Comparison of ENCODE assay signal across 1 cellular context in the genomic region with DNA sequence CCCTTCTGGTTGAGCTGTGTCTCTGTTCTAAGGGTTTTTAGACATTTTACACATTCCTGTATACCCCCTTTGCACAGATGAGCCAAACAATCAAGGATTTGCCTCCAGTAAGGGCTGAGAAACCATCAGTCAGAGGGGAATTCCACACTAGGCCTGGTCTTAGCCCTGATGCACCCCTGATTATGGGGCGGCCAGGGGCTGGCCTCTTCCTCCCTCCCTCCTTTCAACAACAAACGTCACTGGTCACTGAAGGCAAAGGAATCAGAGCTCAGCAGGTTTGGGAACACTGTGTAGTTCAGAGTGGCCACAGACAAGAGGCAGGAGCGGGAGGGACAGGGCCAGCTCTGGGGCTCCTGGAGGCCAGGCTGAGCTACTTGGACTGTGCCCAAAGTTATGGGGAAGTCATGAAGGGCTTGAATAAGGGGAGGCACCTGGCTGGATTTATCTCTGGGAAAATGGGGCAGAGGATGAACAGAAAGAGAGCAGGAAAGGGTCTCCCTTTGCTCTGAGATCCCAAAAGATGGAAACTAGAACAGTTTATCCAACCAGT.
TF ChIP-seq lines count a peak whose summit lies in the region.

No MANE protein-coding gene starts in this region.

TF ChIP-seq in HepG2, 621 proteins besides CTCF, POLR2A, EP300 and RAD21 (continued from another document and continues in another):
- TF ChIP-seq, protein P1, sequence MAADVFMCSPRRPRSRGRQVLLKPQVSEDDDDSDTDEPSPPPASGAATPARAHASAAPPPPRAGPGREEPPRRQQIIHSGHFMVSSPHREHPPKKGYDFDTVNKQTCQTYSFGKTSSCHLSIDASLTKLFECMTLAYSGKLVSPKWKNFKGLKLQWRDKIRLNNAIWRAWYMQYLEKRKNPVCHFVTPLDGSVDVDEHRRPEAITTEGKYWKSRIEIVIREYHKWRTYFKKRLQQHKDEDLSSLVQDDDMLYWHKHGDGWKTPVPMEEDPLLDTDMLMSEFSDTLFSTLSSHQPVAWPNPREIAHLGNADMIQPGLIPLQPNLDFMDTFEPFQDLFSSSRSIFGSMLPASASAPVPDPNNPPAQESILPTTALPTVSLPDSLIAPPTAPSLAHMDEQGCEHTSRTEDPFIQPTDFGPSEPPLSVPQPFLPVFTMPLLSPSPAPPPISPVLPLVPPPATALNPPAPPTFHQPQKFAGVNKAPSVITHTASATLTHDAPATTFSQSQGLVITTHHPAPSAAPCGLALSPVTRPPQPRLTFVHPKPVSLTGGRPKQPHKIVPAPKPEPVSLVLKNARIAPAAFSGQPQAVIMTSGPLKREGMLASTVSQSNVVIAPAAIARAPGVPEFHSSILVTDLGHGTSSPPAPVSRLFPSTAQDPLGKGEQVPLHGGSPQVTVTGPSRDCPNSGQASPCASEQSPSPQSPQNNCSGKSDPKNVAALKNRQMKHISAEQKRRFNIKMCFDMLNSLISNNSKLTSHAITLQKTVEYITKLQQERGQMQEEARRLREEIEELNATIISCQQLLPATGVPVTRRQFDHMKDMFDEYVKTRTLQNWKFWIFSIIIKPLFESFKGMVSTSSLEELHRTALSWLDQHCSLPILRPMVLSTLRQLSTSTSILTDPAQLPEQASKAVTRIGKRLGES (CRISPR knock-in tag; IDR thresholded peaks at IDR 0.05; ENCODE audit: borderline replicate concordance), result no peak
- TF ChIP-seq, protein P2, sequence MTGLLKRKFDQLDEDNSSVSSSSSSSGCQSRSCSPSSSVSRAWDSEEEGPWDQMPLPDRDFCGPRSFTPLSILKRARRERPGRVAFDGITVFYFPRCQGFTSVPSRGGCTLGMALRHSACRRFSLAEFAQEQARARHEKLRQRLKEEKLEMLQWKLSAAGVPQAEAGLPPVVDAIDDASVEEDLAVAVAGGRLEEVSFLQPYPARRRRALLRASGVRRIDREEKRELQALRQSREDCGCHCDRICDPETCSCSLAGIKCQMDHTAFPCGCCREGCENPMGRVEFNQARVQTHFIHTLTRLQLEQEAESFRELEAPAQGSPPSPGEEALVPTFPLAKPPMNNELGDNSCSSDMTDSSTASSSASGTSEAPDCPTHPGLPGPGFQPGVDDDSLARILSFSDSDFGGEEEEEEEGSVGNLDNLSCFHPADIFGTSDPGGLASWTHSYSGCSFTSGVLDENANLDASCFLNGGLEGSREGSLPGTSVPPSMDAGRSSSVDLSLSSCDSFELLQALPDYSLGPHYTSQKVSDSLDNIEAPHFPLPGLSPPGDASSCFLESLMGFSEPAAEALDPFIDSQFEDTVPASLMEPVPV (CRISPR knock-in tag; IDR thresholded peaks at IDR 0.05), result 0 out of 2 replicates have a peak, but pooled peaks have one; percentile 11
- no peak for TF ChIP-seq CENPT (CRISPR knock-in tag; IDR thresholded peaks at IDR 0.05; ENCODE audit: low read depth)
- TF ChIP-seq, protein P3, sequence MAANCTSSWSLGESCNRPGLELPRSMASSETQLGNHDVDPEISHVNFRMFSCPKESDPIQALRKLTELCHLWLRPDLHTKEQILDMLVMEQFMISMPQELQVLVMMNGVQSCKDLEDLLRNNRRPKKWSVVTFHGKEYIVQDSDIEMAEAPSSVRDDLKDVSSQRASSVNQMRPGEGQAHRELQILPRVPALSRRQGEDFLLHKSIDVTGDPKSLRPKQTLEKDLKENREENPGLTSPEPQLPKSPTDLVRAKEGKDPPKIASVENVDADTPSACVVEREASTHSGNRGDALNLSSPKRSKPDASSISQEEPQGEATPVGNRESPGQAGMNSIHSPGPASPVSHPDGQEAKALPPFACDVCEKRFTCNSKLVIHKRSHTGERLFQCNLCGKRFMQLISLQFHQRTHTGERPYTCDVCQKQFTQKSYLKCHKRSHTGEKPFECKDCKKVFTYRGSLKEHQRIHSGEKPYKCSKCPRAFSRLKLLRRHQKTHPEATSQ (CRISPR knock-in tag; IDR thresholded peaks at IDR 0.05; ENCODE audit: borderline replicate concordance), result no peak
- TF ChIP-seq ZNF232 (CRISPR knock-in tag; IDR thresholded peaks at IDR 0.05; ENCODE audit: borderline replicate concordance), result no peak
- TF ChIP-seq NCOA1 (CRISPR knock-in tag; IDR thresholded peaks at IDR 0.05), result 0 out of 2 replicates have a peak, but pooled peaks have one; percentile 4
- TF ChIP-seq, protein P4, sequence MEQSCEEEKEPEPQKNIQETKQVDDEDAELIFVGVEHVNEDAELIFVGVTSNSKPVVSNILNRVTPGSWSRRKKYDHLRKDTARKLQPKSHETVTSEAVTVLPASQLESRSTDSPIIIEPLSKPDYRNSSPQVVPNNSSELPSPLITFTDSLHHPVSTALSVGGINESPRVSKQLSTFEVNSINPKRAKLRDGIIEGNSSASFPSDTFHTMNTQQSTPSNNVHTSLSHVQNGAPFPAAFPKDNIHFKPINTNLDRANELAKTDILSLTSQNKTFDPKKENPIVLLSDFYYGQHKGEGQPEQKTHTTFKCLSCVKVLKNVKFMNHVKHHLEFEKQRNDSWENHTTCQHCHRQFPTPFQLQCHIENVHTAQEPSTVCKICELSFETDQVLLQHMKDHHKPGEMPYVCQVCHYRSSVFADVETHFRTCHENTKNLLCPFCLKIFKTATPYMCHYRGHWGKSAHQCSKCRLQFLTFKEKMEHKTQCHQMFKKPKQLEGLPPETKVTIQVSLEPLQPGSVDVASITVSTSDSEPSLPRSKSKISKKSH (CRISPR knock-in tag; IDR thresholded peaks at IDR 0.05; ENCODE audit: borderline replicate concordance), result 0 out of 2 replicates have a peak, but pooled peaks have one; percentile 55
- peak; percentile 5; the same call in 1 of the 2 replicates for TF ChIP-seq HDAC2 (CRISPR knock-in tag; IDR thresholded peaks at IDR 0.05)
- 0 out of 2 replicates have a peak, but pooled peaks have one; percentile 48 for TF ChIP-seq ZNF891 (CRISPR knock-in tag; IDR thresholded peaks at IDR 0.05)
- TF ChIP-seq, protein P5, sequence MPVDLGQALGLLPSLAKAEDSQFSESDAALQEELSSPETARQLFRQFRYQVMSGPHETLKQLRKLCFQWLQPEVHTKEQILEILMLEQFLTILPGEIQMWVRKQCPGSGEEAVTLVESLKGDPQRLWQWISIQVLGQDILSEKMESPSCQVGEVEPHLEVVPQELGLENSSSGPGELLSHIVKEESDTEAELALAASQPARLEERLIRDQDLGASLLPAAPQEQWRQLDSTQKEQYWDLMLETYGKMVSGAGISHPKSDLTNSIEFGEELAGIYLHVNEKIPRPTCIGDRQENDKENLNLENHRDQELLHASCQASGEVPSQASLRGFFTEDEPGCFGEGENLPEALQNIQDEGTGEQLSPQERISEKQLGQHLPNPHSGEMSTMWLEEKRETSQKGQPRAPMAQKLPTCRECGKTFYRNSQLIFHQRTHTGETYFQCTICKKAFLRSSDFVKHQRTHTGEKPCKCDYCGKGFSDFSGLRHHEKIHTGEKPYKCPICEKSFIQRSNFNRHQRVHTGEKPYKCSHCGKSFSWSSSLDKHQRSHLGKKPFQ (CRISPR knock-in tag; IDR thresholded peaks at IDR 0.05; ENCODE audit: insufficient replicate concordance), result peak; percentile 41
- peak; percentile 24; the same call in 1 of the 2 replicates for TF ChIP-seq SIN3B (IDR thresholded peaks at IDR 0.05; ENCODE audit: low read length)
- TF ChIP-seq ZNF337 (CRISPR knock-in tag; IDR thresholded peaks at IDR 0.05; ENCODE audit: borderline replicate concordance, low read depth), result 0 out of 2 replicates have a peak, but pooled peaks have one; percentile 9
- TF ChIP-seq TBX2 (CRISPR knock-in tag; IDR thresholded peaks at IDR 0.05; ENCODE audit: borderline replicate concordance), result 0 out of 2 replicates have a peak, but pooled peaks have one; percentile 3
- TF ChIP-seq ZNF383 (CRISPR knock-in tag; IDR thresholded peaks at IDR 0.05; ENCODE audit: borderline replicate concordance), result 0 out of 2 replicates have a peak, but pooled peaks have one; percentile 34
- TF ChIP-seq, protein P6, sequence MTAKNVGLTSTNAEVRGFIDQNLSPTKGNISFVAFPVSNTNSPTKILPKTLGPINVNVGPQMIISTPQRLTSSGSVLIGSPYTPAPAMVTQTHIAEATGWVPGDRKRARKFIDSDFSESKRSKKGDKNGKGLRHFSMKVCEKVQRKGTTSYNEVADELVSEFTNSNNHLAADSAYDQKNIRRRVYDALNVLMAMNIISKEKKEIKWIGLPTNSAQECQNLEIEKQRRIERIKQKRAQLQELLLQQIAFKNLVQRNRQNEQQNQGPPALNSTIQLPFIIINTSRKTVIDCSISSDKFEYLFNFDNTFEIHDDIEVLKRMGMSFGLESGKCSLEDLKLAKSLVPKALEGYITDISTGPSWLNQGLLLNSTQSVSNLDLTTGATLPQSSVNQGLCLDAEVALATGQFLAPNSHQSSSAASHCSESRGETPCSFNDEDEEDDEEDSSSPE (CRISPR knock-in tag; IDR thresholded peaks at IDR 0.05), result no peak
- TF ChIP-seq WIZ (CRISPR knock-in tag; IDR thresholded peaks at IDR 0.05), result 0 out of 2 replicates have a peak, but pooled peaks have one; percentile 24
- peak; percentile 68; the same call in 1 of the 2 replicates for TF ChIP-seq HDAC1 (CRISPR knock-in tag; IDR thresholded peaks at IDR 0.05)
- TF ChIP-seq, protein P7, sequence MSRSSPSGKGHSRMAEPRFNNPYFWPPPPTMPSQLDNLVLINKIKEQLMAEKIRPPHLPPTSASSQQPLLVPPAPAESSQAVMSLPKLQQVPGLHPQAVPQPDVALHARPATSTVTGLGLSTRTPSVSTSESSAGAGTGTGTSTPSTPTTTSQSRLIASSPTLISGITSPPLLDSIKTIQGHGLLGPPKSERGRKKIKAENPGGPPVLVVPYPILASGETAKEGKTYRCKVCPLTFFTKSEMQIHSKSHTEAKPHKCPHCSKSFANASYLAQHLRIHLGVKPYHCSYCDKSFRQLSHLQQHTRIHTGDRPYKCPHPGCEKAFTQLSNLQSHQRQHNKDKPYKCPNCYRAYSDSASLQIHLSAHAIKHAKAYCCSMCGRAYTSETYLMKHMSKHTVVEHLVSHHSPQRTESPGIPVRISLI (CRISPR knock-in tag; IDR thresholded peaks at IDR 0.05; ENCODE audit: borderline replicate concordance), result no peak
- peak; percentile 13; the same call in 1 of the 2 replicates for TF ChIP-seq ZSCAN21 (CRISPR knock-in tag; IDR thresholded peaks at IDR 0.05; ENCODE audit: borderline replicate concordance)
- 0 out of 2 replicates have a peak, but pooled peaks have one; percentile 33 for TF ChIP-seq ZNF20 (CRISPR knock-in tag; IDR thresholded peaks at IDR 0.05)
- TF ChIP-seq, protein P8, sequence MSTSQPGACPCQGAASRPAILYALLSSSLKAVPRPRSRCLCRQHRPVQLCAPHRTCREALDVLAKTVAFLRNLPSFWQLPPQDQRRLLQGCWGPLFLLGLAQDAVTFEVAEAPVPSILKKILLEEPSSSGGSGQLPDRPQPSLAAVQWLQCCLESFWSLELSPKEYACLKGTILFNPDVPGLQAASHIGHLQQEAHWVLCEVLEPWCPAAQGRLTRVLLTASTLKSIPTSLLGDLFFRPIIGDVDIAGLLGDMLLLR (CRISPR knock-in tag; IDR thresholded peaks at IDR 0.05), result no peak
- 0 out of 2 replicates have a peak, but pooled peaks have one; percentile 29 for TF ChIP-seq ZNF44 (CRISPR knock-in tag; IDR thresholded peaks at IDR 0.05)
- TF ChIP-seq ARID2 (CRISPR knock-in tag; IDR thresholded peaks at IDR 0.05; ENCODE audit: borderline replicate concordance), result peak; percentile 88; the same call in 1 of the 2 replicates
- TF ChIP-seq CAMTA2 (CRISPR knock-in tag; IDR thresholded peaks at IDR 0.05; ENCODE audit: borderline replicate concordance), result 0 out of 2 replicates have a peak, but pooled peaks have one; percentile 25
- TF ChIP-seq MTF2 (CRISPR knock-in tag; IDR thresholded peaks at IDR 0.05; ENCODE audit: borderline replicate concordance), result no peak
- TF ChIP-seq ZBTB7A (CRISPR knock-in tag; IDR thresholded peaks at IDR 0.05), result 0 out of 2 replicates have a peak, but pooled peaks have one; percentile 9
- TF ChIP-seq ZFP36L2 (CRISPR knock-in tag; IDR thresholded peaks at IDR 0.05), result no peak
- TF ChIP-seq ZMAT3 (CRISPR knock-in tag; conservative IDR thresholded peaks at IDR 0.05), result no peak
- TF ChIP-seq ZNF775 (CRISPR knock-in tag; IDR thresholded peaks at IDR 0.05; ENCODE audit: borderline replicate concordance), result 0 out of 2 replicates have a peak, but pooled peaks have one; percentile 46
- TF ChIP-seq ZNF329 (CRISPR knock-in tag; IDR thresholded peaks at IDR 0.05; ENCODE audit: low read depth), result 0 out of 2 replicates have a peak, but pooled peaks have one; percentile 53
- TF ChIP-seq, protein P9, sequence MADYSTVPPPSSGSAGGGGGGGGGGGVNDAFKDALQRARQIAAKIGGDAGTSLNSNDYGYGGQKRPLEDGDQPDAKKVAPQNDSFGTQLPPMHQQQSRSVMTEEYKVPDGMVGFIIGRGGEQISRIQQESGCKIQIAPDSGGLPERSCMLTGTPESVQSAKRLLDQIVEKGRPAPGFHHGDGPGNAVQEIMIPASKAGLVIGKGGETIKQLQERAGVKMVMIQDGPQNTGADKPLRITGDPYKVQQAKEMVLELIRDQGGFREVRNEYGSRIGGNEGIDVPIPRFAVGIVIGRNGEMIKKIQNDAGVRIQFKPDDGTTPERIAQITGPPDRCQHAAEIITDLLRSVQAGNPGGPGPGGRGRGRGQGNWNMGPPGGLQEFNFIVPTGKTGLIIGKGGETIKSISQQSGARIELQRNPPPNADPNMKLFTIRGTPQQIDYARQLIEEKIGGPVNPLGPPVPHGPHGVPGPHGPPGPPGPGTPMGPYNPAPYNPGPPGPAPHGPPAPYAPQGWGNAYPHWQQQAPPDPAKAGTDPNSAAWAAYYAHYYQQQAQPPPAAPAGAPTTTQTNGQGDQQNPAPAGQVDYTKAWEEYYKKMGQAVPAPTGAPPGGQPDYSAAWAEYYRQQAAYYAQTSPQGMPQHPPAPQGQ (CRISPR knock-in tag; IDR thresholded peaks at IDR 0.05; ENCODE audit: borderline replicate concordance), result 0 out of 2 replicates have a peak, but pooled peaks have one; percentile 29
- 0 out of 2 replicates have a peak, but pooled peaks have one; percentile 49 for TF ChIP-seq ZNF256 (CRISPR knock-in tag; conservative IDR thresholded peaks at IDR 0.05)
- peak; percentile 73; the same call in 1 of the 2 replicates for TF ChIP-seq ZNF224 (CRISPR knock-in tag; IDR thresholded peaks at IDR 0.05)
- 0 out of 2 replicates have a peak, but pooled peaks have one; percentile 1 for TF ChIP-seq RXRB (CRISPR knock-in tag; IDR thresholded peaks at IDR 0.05; ENCODE audit: borderline replicate concordance)
- peak; percentile 87; the same call in 1 of the 2 replicates for TF ChIP-seq ZNF816 (CRISPR knock-in tag; IDR thresholded peaks at IDR 0.05; ENCODE audit: borderline replicate concordance)
- TF ChIP-seq, protein P10, sequence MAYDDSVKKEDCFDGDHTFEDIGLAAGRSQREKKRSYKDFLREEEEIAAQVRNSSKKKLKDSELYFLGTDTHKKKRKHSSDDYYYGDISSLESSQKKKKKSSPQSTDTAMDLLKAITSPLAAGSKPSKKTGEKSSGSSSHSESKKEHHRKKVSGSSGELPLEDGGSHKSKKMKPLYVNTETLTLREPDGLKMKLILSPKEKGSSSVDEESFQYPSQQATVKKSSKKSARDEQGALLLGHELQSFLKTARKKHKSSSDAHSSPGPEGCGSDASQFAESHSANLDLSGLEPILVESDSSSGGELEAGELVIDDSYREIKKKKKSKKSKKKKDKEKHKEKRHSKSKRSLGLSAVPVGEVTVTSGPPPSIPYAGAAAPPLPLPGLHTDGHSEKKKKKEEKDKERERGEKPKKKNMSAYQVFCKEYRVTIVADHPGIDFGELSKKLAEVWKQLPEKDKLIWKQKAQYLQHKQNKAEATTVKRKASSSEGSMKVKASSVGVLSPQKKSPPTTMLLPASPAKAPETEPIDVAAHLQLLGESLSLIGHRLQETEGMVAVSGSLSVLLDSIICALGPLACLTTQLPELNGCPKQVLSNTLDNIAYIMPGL (CRISPR knock-in tag; IDR thresholded peaks at IDR 0.05; ENCODE audit: borderline replicate concordance in 1 of 2, low read depth in 1 of 2), result peak in 1 of 2 experiments; percentile 22; a peak in 1 of 4 replicates
